In genomic region chr22:32474635-32475427, GRCh38 we compare ENCODE assay signal across 8 cellular contexts. TPM values are rescaled to one million over a fixed set of nuclear protein-coding genes. Genes with fewer than 3 reads are reported as not detected.
DNase-seq lines count a peak whose midpoint lies in the region; ATAC-seq and TF ChIP-seq lines count a peak whose summit lies in the region.

TSS of gene FBXO7 (plus strand) at chr22:32474811. CDS start at chr22:32475003, 192 bp downstream.

- H3K36me3 Mint-ChIP-seq in activated T-helper 2 cell treated with anti-CD3 and anti-CD28 coated beads, Interferon-gamma antibody, Interleukin-2, Interleukin-4, amounts not matched to agents 10 μg/mL and 5 μg/mL and 100 μg/mL, durations not matched to agents 14 hours and 24 hours and 36 hours (ENCODE audit: low read depth): peaks cover 7% of the 10 kb centered on the region
- no peaks in the 10 kb centered on the region for H3K36me3 Mint-ChIP-seq in natural killer cell

- no peaks in the 10 kb centered on the region for H3K9me3 Mint-ChIP-seq in activated T-helper 2 cell treated with anti-CD3 and anti-CD28 coated beads, Interferon-gamma antibody, Interleukin-2, Interleukin-4, amounts not matched to agents 10 μg/mL and 5 μg/mL and 100 μg/mL, durations not matched to agents 14 hours and 24 hours and 36 hours
- H3K9me3 Mint-ChIP-seq in natural killer cell: no peaks in the 10 kb centered on the region

- H3K4me3 ChIP-seq in RWPE2 (ENCODE audit: severe bottlenecking): peak within 1 kb of the TSS; percentile 95

- H3K36me3 ChIP-seq in RWPE2 (ENCODE audit: low read depth): peaks cover 5% of the 10 kb centered on the region

- intact Hi-C loops in activated T-helper 2 cell treated with anti-CD3 and anti-CD28 coated beads, Interferon-gamma antibody, Interleukin-2, Interleukin-4, amounts not matched to agents 10 μg/mL and 5 μg/mL and 100 μg/mL, durations not matched to agents 14 hours and 24 hours and 36 hours (cut with micrococcal nuclease): loop anchor here (2.0 to 10.0 kb wide), 3 partner anchors 210 to 336 kb away; no protein-coding TSS in a partner anchor
- intact Hi-C loops in natural killer cell (cut with micrococcal nuclease): loop anchor here (10.0 kb wide), 3 partner anchors 270 to 1390 kb away; partner anchors contain the start of genes RFPL2 and SMTN

- H3K27me3 ChIP-seq in RWPE2 (ENCODE audit: insufficient read depth, poor library complexity, severe bottlenecking): no peaks in the 10 kb centered on the region

- peaks cover 10% of the 10 kb centered on the region for H3K4me1 ChIP-seq in RWPE2 (ENCODE audit: insufficient read depth, poor library complexity, severe bottlenecking)

- peak within 1 kb of the TSS; percentile 93 for H3K27ac Mint-ChIP-seq in activated T-helper 2 cell treated with anti-CD3 and anti-CD28 coated beads, Interferon-gamma antibody, Interleukin-2, Interleukin-4, amounts not matched to agents 10 μg/mL and 5 μg/mL and 100 μg/mL, durations not matched to agents 14 hours and 24 hours and 36 hours
- peak within 1 kb of the TSS in 1 of 2 donors; percentile 91 for H3K27ac Mint-ChIP-seq in natural killer cell

- peak within 1 kb of the TSS; percentile 82 for H3K27ac ChIP-seq in RWPE2 (ENCODE audit: poor library complexity, severe bottlenecking)

- no peaks in the 10 kb centered on the region for H3K9me3 ChIP-seq in RWPE2 (ENCODE audit: severe bottlenecking)

- H3K4me3 Mint-ChIP-seq in activated T-helper 2 cell treated with anti-CD3 and anti-CD28 coated beads, Interferon-gamma antibody, Interleukin-2, Interleukin-4, amounts not matched to agents 10 μg/mL and 5 μg/mL and 100 μg/mL, durations not matched to agents 14 hours and 24 hours and 36 hours (ENCODE audit: low read depth): peak within 1 kb of the TSS; percentile 93
- peak within 1 kb of the TSS; percentile 94 for H3K4me3 Mint-ChIP-seq in natural killer cell

- H3K4me1 Mint-ChIP-seq in activated T-helper 2 cell treated with anti-CD3 and anti-CD28 coated beads, Interferon-gamma antibody, Interleukin-2, Interleukin-4, amounts not matched to agents 10 μg/mL and 5 μg/mL and 100 μg/mL, durations not matched to agents 14 hours and 24 hours and 36 hours (ENCODE audit: low read depth): peaks cover 21% of the 10 kb centered on the region
- H3K4me1 Mint-ChIP-seq in natural killer cell: peaks cover 25 to 34% of the 10 kb centered on the region in 2 donors

- DNase-seq in Daoy (ENCODE audit: low read depth): peak; percentile 95
- peak; percentile 92 for DNase-seq in LHCN-M2 (ENCODE audit: low read depth)
- peak; percentile 82 for DNase-seq in RWPE2 (ENCODE audit: low spot score)
- peak; percentile 84 for DNase-seq in activated T-helper 2 cell treated with anti-CD3 and anti-CD28 coated beads, Interferon-gamma antibody, Interleukin-2, Interleukin-4, amounts not matched to agents 10 μg/mL and 5 μg/mL and 100 μg/mL, durations not matched to agents 14 hours and 24 hours and 36 hours (ENCODE audit: low spot score)
- peak; percentile 89 for DNase-seq in fibroblast of peridontal ligament (ENCODE audit: extremely low read depth)
- peak; percentile 89 for DNase-seq in natural killer cell
- DNase-seq in stimulated activated naive CD4-positive, alpha-beta T cell treated with Interleukin-2 at 50 U/mL for 16 hours (lab: John Stamatoyannopoulos, UW): peak; percentile 80

- ATAC-seq in GM21825 (IDR thresholded peaks at IDR 0.05; ENCODE audit: unreplicated experiment): peak; percentile 59
- peak; percentile 81 for ATAC-seq in RWPE2 (ENCODE audit: low read depth)
- peak; percentile 85 to 92 (median 85) for ATAC-seq in natural killer cell

- TF ChIP-seq CTCF in RWPE2 (IDR thresholded peaks at IDR 0.05; ENCODE audit: poor library complexity, severe bottlenecking): peak; percentile 21
- TF ChIP-seq CTCF in natural killer cell (IDR thresholded peaks at IDR 0.05): peak; percentile 43

- no peaks in the 10 kb centered on the region for H3K27me3 Mint-ChIP-seq in activated T-helper 2 cell treated with anti-CD3 and anti-CD28 coated beads, Interferon-gamma antibody, Interleukin-2, Interleukin-4, amounts not matched to agents 10 μg/mL and 5 μg/mL and 100 μg/mL, durations not matched to agents 14 hours and 24 hours and 36 hours (ENCODE audit: low read depth)
- H3K27me3 Mint-ChIP-seq in natural killer cell (ENCODE audit: low read depth in 2 of 2): peaks cover 6 to 15% of the 10 kb centered on the region in 2 donors

RNA-seq across cellular contexts. Expression of gene FBXO7, which starts in this region (rescaled TPM):
- 83.6 and 97.4 TPM in 2 replicates for total RNA-seq in Daoy (2014; rRNA removed; shearing (Covaris generic))
- total RNA-seq in LHCN-M2 (2014; rRNA removed) (85.6 and 89.5 TPM in 2 replicates), natural killer cell (100 to 1,000 TPM; 173 to 208 (median 198) TPM)
- polyA plus RNA-seq in LHCN-M2 (2012): 70.6 TPM
- 104 and 106 TPM in 2 replicates for total RNA-seq in activated T-helper 2 cell treated with anti-CD3 and anti-CD28 coated beads, Interferon-gamma antibody, Interleukin-2, Interleukin-4, amounts not matched to agents 10 μg/mL and 5 μg/mL and 100 μg/mL, durations not matched to agents 14 hours and 24 hours and 36 hours

Comparison
In these comparisons a context has a peak if more than half of its experiments do, and no peak if none do; other contexts are left out.
1. Peak in every context shown above with its lines: DNase-seq, ATAC-seq, H3K4me3 ChIP-seq and H3K27ac ChIP-seq.